ENCODE assay signal across 9 cellular contexts in the genomic region with DNA sequence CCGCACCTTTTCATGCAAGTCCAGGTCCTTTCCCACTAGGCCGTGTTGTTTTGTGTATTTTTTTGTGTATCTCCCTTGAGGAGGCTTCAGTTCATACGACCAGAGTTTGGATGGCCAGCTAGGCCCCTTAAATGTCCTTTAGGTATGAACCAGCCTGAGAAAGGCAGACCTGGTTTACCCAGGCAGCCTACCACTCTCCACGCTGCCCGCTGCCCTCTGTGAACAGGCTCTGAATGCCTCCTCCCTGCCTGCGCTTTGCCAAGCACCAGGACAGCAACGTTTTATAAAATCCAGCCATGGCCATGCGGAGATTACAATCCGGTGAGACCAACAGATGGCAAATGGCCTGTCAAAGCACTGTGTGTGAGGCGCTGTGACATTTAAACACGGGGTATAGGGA. TPM values are rescaled to one million over a fixed set of nuclear protein-coding genes. Genes with fewer than 3 reads are reported as not detected.
DNase-seq lines count a peak whose midpoint lies in the region; ATAC-seq, FAIRE-seq and TF ChIP-seq lines count a peak whose summit lies in the region.
"Had no signal": no experiment of that assay in that cellular context is flagged by ENCODE, and none has a peak within 500 bp of the region (broad histone marks: within the 10 kb centered on the region; RNA-seq: fewer than 3 reads in every experiment).

No MANE protein-coding gene starts in this region.

- peaks cover 52% of the 10 kb centered on the region for H3K4me1 ChIP-seq in keratinocyte (ENCODE audit: control insufficient read depth, extremely low read depth, insufficient read depth, low read length)

- H3K27me3 Mint-ChIP-seq in activated CD8-positive, alpha-beta T cell treated with anti-CD3 and anti-CD28 coated beads, Interleukin-2, amount 10 ng/mL, durations not matched to agents 7 days and 5 days (ENCODE audit: low read depth), result peaks cover 14% of the 10 kb centered on the region
- no peaks in the 10 kb centered on the region for H3K27me3 Mint-ChIP-seq in stimulated activated naive CD8-positive, alpha-beta T cell treated with anti-CD3 and anti-CD28 coated beads, Interleukin-15, amount 100 ng/mL, for 72 hours

- H3K9me1 ChIP-seq in keratinocyte (ENCODE audit: control insufficient read depth, extremely low read depth, insufficient read depth, low read length), result no peaks in the 10 kb centered on the region

- no peak for FAIRE-seq in keratinocyte (lab: Jason Lieb, UNC)

- H3K79me2 ChIP-seq in keratinocyte (ENCODE audit: control insufficient read depth, insufficient read depth, low read length), result peaks cover 39% of the 10 kb centered on the region

- H3K4me1 Mint-ChIP-seq in activated CD8-positive, alpha-beta T cell treated with anti-CD3 and anti-CD28 coated beads, Interleukin-2, amount 10 ng/mL, durations not matched to agents 7 days and 5 days (ENCODE audit: low read depth), result peaks cover 29% of the 10 kb centered on the region
- peaks cover 45% of the 10 kb centered on the region for H3K4me1 Mint-ChIP-seq in stimulated activated naive CD8-positive, alpha-beta T cell treated with anti-CD3 and anti-CD28 coated beads, Interleukin-15, amount 100 ng/mL, for 72 hours

- no peak overlapping the region for H3K4me3 ChIP-seq in keratinocyte (ENCODE audit: control insufficient read depth in 2 of 3, extremely low read depth in 1 of 3, insufficient read depth in 2 of 3, low read depth in 1 of 3, low read length in 3 of 3)

- dilution Hi-C loops in keratinocyte (cut with MboI; ENCODE audit: extremely low pct_ligation_motif_present, low sequenced_read_pairs), result no loop called here

- H3K36me3 ChIP-seq in keratinocyte (ENCODE audit: control insufficient read depth in 2 of 2, extremely low read depth in 1 of 2, insufficient read depth in 2 of 2, low read length in 2 of 2), result peaks cover 1 to 2% of the 10 kb centered on the region in 2 experiments

- DNase-seq in NCI-H524 (lab: John Stamatoyannopoulos, UW) (peak; percentile 15 to 60), NCI-H524 treated with DMSO at 0.1 percent for 48 hours (lab: John Stamatoyannopoulos, UW) (no peak), keratinocyte (ENCODE audit: low read depth, low spot score) (no peak), NCI-H345 (lab: John Stamatoyannopoulos, UW) (no peak), iPS-NIHi11 (ENCODE audit: low spot score) (no peak)
- no peak for DNase-seq in activated CD8-positive, alpha-beta T cell treated with anti-CD3 and anti-CD28 coated beads, Interleukin-2, amount 10 ng/mL, durations not matched to agents 7 days and 5 days
- DNase-seq in stimulated activated naive CD8-positive, alpha-beta T cell treated with anti-CD3 and anti-CD28 coated beads, Interleukin-15, amount 100 ng/mL, for 72 hours, result no peak

- CTCF ChIA-PET in activated CD8-positive, alpha-beta T cell treated with anti-CD3 and anti-CD28 coated beads, Interleukin-2, amount 10 ng/mL, durations not matched to agents 7 days and 5 days (lab: Charles Lee), result interaction anchor here (0.9 to 3.5 kb wide), 23 partner anchors 9 to 244 kb away, joined by 3 to 30 read pairs (median 5); a partner anchor contains a TSS

- peak overlapping the region; percentile 70 for H3K27ac ChIP-seq in keratinocyte (ENCODE audit: control insufficient read depth, insufficient read depth, low read length)

- no peaks in the 10 kb centered on the region for H3K9me3 Mint-ChIP-seq in activated CD8-positive, alpha-beta T cell treated with anti-CD3 and anti-CD28 coated beads, Interleukin-2, amount 10 ng/mL, durations not matched to agents 7 days and 5 days (ENCODE audit: insufficient read depth)
- peaks cover 0 to 7% of the 10 kb centered on the region in 2 donors for H3K9me3 Mint-ChIP-seq in stimulated activated naive CD8-positive, alpha-beta T cell treated with anti-CD3 and anti-CD28 coated beads, Interleukin-15, amount 100 ng/mL, for 72 hours

- H3K36me3 Mint-ChIP-seq in activated CD8-positive, alpha-beta T cell treated with anti-CD3 and anti-CD28 coated beads, Interleukin-2, amount 10 ng/mL, durations not matched to agents 7 days and 5 days (ENCODE audit: low read depth), result no peaks in the 10 kb centered on the region

- H3K27me3 ChIP-seq in keratinocyte (ENCODE audit: control insufficient read depth, extremely low read depth, insufficient read depth, low read length), result no peaks in the 10 kb centered on the region

- no peaks in the 10 kb centered on the region for H3K9me3 ChIP-seq in keratinocyte (ENCODE audit: control insufficient read depth, low read depth, low read length)

- peak overlapping the region; percentile 48 for H3K27ac Mint-ChIP-seq in activated CD8-positive, alpha-beta T cell treated with anti-CD3 and anti-CD28 coated beads, Interleukin-2, amount 10 ng/mL, durations not matched to agents 7 days and 5 days
- H3K27ac Mint-ChIP-seq in stimulated activated naive CD8-positive, alpha-beta T cell treated with anti-CD3 and anti-CD28 coated beads, Interleukin-15, amount 100 ng/mL, for 72 hours, result peak overlapping the region in 1 of 2 donors; percentile 8

- no peak for TF ChIP-seq CTCF in keratinocyte (optimal IDR thresholded peaks at IDR 0.05 in 1 of 3, IDR thresholded peaks at IDR 0.05 in 1 of 3, conservative IDR thresholded peaks at IDR 0.05 in 1 of 3; ENCODE audit: extremely low read depth in 1 of 3, insufficient read depth in 2 of 3, low read length in 3 of 3)

- peak overlapping the region; percentile 59 for H3K9ac ChIP-seq in keratinocyte (ENCODE audit: control insufficient read depth, extremely low read depth, insufficient read depth, low read length)

- POLR2A ChIA-PET in activated CD8-positive, alpha-beta T cell treated with anti-CD3 and anti-CD28 coated beads, Interleukin-2, amount 10 ng/mL, durations not matched to agents 7 days and 5 days (lab: Charles Lee), result interaction anchor here (0.7 to 2.4 kb wide), 7 partner anchors 29 to 133 kb away, joined by 3 to 14 read pairs (median 4); a partner anchor contains a TSS

- H3K4me2 ChIP-seq in keratinocyte (ENCODE audit: control insufficient read depth, extremely low read depth, insufficient read depth, low read depth, low read length), result peak overlapping the region; percentile 42

- no peak for ATAC-seq in activated CD8-positive, alpha-beta T cell treated with anti-CD3 and anti-CD28 coated beads, Interleukin-2, amount 10 ng/mL, durations not matched to agents 7 days and 5 days
- ATAC-seq in stimulated activated naive CD8-positive, alpha-beta T cell treated with anti-CD3 and anti-CD28 coated beads, Interleukin-15, amount 100 ng/mL, for 72 hours, result no peak
- ATAC-seq in GM19395 (IDR thresholded peaks at IDR 0.05; ENCODE audit: unreplicated experiment), result no peak

- H2AFZ ChIP-seq in keratinocyte (ENCODE audit: control insufficient read depth, low read length), result peak overlapping the region; percentile 35

- no peaks in the 10 kb centered on the region for H4K20me1 ChIP-seq in keratinocyte (ENCODE audit: control insufficient read depth, extremely low read depth, insufficient read depth, low read length)

- H3K4me3 Mint-ChIP-seq in activated CD8-positive, alpha-beta T cell treated with anti-CD3 and anti-CD28 coated beads, Interleukin-2, amount 10 ng/mL, durations not matched to agents 7 days and 5 days, result peak overlapping the region; percentile 64
- peak overlapping the region; percentile 62 to 66 for H3K4me3 Mint-ChIP-seq in stimulated activated naive CD8-positive, alpha-beta T cell treated with anti-CD3 and anti-CD28 coated beads, Interleukin-15, amount 100 ng/mL, for 72 hours

RNA-seq across cellular contexts. Expression of a gene that starts 0.6 kb away (rescaled TPM):
- total RNA-seq in activated CD8-positive, alpha-beta T cell treated with anti-CD3 and anti-CD28 coated beads, Interleukin-2, amount 10 ng/mL, durations not matched to agents 7 days and 5 days, result 10 to 100 TPM; 65.4 to 67.7 TPM
- 326 to 485 TPM (median 427 TPM) in 3 replicates for polyA plus RNA-seq in keratinocyte
- polyA plus RNA-seq in keratinocyte (2011; ENCODE audit: low read depth), result 465 TPM
- 241 and 487 TPM in 2 replicates for polyA plus RNA-seq in keratinocyte (2011; cell fraction: cytosol; rRNA removed)
- 219 and 221 TPM in 2 replicates for polyA plus RNA-seq in keratinocyte (2011; cell fraction: nucleus; rRNA removed)
- 435 and 459 TPM in 2 replicates for polyA plus RNA-seq in keratinocyte (2012; ENCODE audit: low replicate concordance)
- polyA minus RNA-seq in keratinocyte, result 151 to 200 TPM (median 157 TPM) in 3 replicates
- 467 TPM for polyA minus RNA-seq in keratinocyte (2011; cell fraction: cytosol; rRNA and poly(A)+ RNA removed)
- 69.2 and 77.9 TPM in 2 replicates for polyA minus RNA-seq in keratinocyte (2011; cell fraction: nucleus; rRNA and poly(A)+ RNA removed)

RNA-seq across cellular contexts. Expression of a gene that starts 28.4 kb away (rescaled TPM):
- total RNA-seq in activated CD8-positive, alpha-beta T cell treated with anti-CD3 and anti-CD28 coated beads, Interleukin-2, amount 10 ng/mL, durations not matched to agents 7 days and 5 days, result 100 to 1,000 TPM; 129 to 142 TPM
- polyA plus RNA-seq in keratinocyte, result 74.6 to 91.4 TPM (median 87.9 TPM) in 3 replicates
- polyA plus RNA-seq in keratinocyte (2011; ENCODE audit: low read depth), result 5.6 TPM
- 79.7 and 125 TPM in 2 replicates for polyA plus RNA-seq in keratinocyte (2011; cell fraction: cytosol; rRNA removed)
- polyA plus RNA-seq in keratinocyte (2011; cell fraction: nucleus; rRNA removed), result 25.9 and 37.5 TPM in 2 replicates
- polyA plus RNA-seq in keratinocyte (2012; ENCODE audit: low replicate concordance), result 113 and 117 TPM in 2 replicates
- 41.8 to 68.1 TPM (median 53.4 TPM) in 3 replicates for polyA minus RNA-seq in keratinocyte
- polyA minus RNA-seq in keratinocyte (2011; cell fraction: cytosol; rRNA and poly(A)+ RNA removed), result 113 TPM
- polyA minus RNA-seq in keratinocyte (2011; cell fraction: nucleus; rRNA and poly(A)+ RNA removed), result 14.7 and 17.1 TPM in 2 replicates

RNA-seq across cellular contexts. Expression of a gene that starts 28.6 kb away (rescaled TPM):
- 10 to 100 TPM; 44.5 to 46.3 TPM for total RNA-seq in activated CD8-positive, alpha-beta T cell treated with anti-CD3 and anti-CD28 coated beads, Interleukin-2, amount 10 ng/mL, durations not matched to agents 7 days and 5 days
- 73.3 to 101 TPM (median 96.7 TPM) in 3 replicates for polyA plus RNA-seq in keratinocyte
- polyA plus RNA-seq in keratinocyte (2011; ENCODE audit: low read depth), result 52.9 TPM
- polyA plus RNA-seq in keratinocyte (2011; cell fraction: cytosol; rRNA removed), result 73.0 and 88.7 TPM in 2 replicates
- polyA plus RNA-seq in keratinocyte (2011; cell fraction: nucleus; rRNA removed), result 80.9 and 89.6 TPM in 2 replicates
- 62.2 and 82.2 TPM in 2 replicates for polyA plus RNA-seq in keratinocyte (2012; ENCODE audit: low replicate concordance)
- 17.5 to 26.1 TPM (median 22.9 TPM) in 3 replicates for polyA minus RNA-seq in keratinocyte
- 71.7 TPM for polyA minus RNA-seq in keratinocyte (2011; cell fraction: cytosol; rRNA and poly(A)+ RNA removed)
- polyA minus RNA-seq in keratinocyte (2011; cell fraction: nucleus; rRNA and poly(A)+ RNA removed), result 20.8 and 25.3 TPM in 2 replicates

RNA-seq across cellular contexts. Expression of a gene that starts 31.2 kb away (rescaled TPM):
- 10 to 100 TPM; 31.3 to 31.4 TPM for total RNA-seq in activated CD8-positive, alpha-beta T cell treated with anti-CD3 and anti-CD28 coated beads, Interleukin-2, amount 10 ng/mL, durations not matched to agents 7 days and 5 days
- 44.7 to 63.2 TPM (median 52.9 TPM) in 3 replicates for polyA plus RNA-seq in keratinocyte
- polyA plus RNA-seq in keratinocyte (2011; ENCODE audit: low read depth), result 23.2 TPM
- polyA plus RNA-seq in keratinocyte (2011; cell fraction: cytosol; rRNA removed), result 16.5 and 30.1 TPM in 2 replicates
- 94.6 and 106 TPM in 2 replicates for polyA plus RNA-seq in keratinocyte (2011; cell fraction: nucleus; rRNA removed)
- polyA plus RNA-seq in keratinocyte (2012; ENCODE audit: low replicate concordance), result 25.1 and 42.5 TPM in 2 replicates
- 55.4 to 74.7 TPM (median 66.1 TPM) in 3 replicates for polyA minus RNA-seq in keratinocyte
- polyA minus RNA-seq in keratinocyte (2011; cell fraction: cytosol; rRNA and poly(A)+ RNA removed), result 23.6 TPM
- 79.2 and 126 TPM in 2 replicates for polyA minus RNA-seq in keratinocyte (2011; cell fraction: nucleus; rRNA and poly(A)+ RNA removed)

RNA-seq across cellular contexts. Expression of a gene that starts 51.7 kb away (rescaled TPM):
- 10 to 100 TPM in 1 of 2 experiments, 1 to 10 TPM in 1; 8.6 to 11.0 TPM for total RNA-seq in activated CD8-positive, alpha-beta T cell treated with anti-CD3 and anti-CD28 coated beads, Interleukin-2, amount 10 ng/mL, durations not matched to agents 7 days and 5 days
- polyA plus RNA-seq in keratinocyte, result 0.70 to 2.4 TPM (median 1.6 TPM) in 3 replicates
- polyA plus RNA-seq in keratinocyte (2011; ENCODE audit: low read depth), result 1.0 TPM
- 0.66 and 0.72 TPM in 2 replicates for polyA plus RNA-seq in keratinocyte (2011; cell fraction: cytosol; rRNA removed)
- 2.4 and 3.8 TPM in 2 replicates for polyA plus RNA-seq in keratinocyte (2011; cell fraction: nucleus; rRNA removed)
- polyA plus RNA-seq in keratinocyte (2012; ENCODE audit: low replicate concordance), result 1.4 and 2.2 TPM in 2 replicates
- 1.5 to 3.0 TPM (median 2.1 TPM) in 3 replicates for polyA minus RNA-seq in keratinocyte
- polyA minus RNA-seq in keratinocyte (2011; cell fraction: cytosol; rRNA and poly(A)+ RNA removed), result 3.1 TPM
- polyA minus RNA-seq in keratinocyte (2011; cell fraction: nucleus; rRNA and poly(A)+ RNA removed), result 1.3 and 2.9 TPM in 2 replicates
- total RNA-seq: A172 had no signal

Comparison
In these comparisons a context has a peak if more than half of its experiments do, and no peak if none do; other contexts are left out.
1. DNase-seq: peak in NCI-H524 (2 of 2); none in NCI-H524 treated with DMSO at 0.1 percent for 48 hours (single experiment), activated CD8-positive, alpha-beta T cell treated with anti-CD3 and anti-CD28 coated beads, Interleukin-2, amount 10 ng/mL, durations not matched to agents 7 days and 5 days (single experiment), keratinocyte (single experiment), stimulated activated naive CD8-positive, alpha-beta T cell treated with anti-CD3 and anti-CD28 coated beads, Interleukin-15, amount 100 ng/mL, for 72 hours (0 of 2), NCI-H345 (single experiment) and iPS-NIHi11 (single experiment).